8 cellular contexts compared by ENCODE assay signal in the genomic region with DNA sequence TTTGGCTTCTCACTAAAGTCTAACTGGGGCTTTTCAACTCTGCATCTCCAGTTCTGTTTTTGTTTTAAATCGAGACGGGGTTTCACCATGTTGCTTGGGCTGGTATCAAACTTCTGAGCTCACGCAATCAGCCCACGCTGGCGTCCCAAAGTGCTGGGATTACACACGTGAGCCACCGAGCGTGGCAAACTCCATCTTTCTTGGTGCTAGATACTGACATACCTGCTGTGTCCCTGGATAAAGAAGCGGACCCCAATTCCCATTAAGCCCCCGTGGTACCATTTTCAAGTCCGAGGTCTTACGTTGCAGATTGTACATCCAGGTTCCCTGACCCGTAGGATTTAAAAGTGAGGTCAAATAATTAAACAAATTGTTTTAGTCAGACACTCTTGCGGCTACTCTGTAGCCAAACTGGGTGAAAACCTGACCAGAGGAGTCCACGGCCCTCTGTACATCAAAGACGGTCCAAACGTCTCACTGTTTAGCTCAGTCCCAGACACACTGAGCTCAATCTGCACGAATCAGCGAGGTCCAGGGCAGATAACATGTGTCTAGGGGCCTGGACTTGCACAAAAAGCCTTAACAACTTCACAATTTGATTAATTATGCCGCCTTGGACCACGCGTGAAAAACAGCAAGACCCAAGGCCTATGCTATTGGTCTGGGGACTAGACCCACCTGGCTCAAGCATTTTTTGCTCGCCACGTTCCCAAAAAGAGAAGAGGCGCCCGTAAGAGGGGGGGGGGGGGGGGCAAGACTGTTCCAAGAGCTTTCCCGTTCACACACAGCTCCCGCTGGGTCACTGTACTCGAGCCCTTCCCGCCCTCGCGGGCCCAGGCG. TPM values are rescaled to one million over a fixed set of nuclear protein-coding genes. Genes with fewer than 3 reads are reported as not detected.
DNase-seq lines count a peak whose midpoint lies in the region; ATAC-seq and TF ChIP-seq lines count a peak whose summit lies in the region.

No MANE protein-coding gene starts in this region.

- H3K36me3 Mint-ChIP-seq in CD4-positive, CD25-positive, alpha-beta regulatory T cell = peaks cover 20% of the 10 kb centered on the region
- H3K36me3 Mint-ChIP-seq in T-helper 1 cell treated with Interleukin-12 subunit alpha and Interleukin-12 subunit beta and Interleukin-4 antibody, amounts not matched to agents 30 μg/mL and 1 μg/mL, for 36 hours (ENCODE audit: low read depth) = peaks cover 38% of the 10 kb centered on the region
- H3K36me3 Mint-ChIP-seq in naive B cell = peaks cover 9% of the 10 kb centered on the region in 2 donors

- H3K4me3 ChIP-seq in CD4-positive, CD25-positive, alpha-beta regulatory T cell (ENCODE audit: low read depth, low read length) = peak overlapping the region; percentile 91
- peak overlapping the region; percentile 77 for H3K4me3 ChIP-seq in HEK293 (ENCODE audit: low read depth, low read length)
- H3K4me3 ChIP-seq in uterus = peak overlapping the region; percentile 94 to 96

- peaks cover 45% of the 10 kb centered on the region for H3K4me1 ChIP-seq in CD4-positive, CD25-positive, alpha-beta regulatory T cell (ENCODE audit: control insufficient read depth, insufficient read depth, low read length, poor library complexity, severe bottlenecking)
- H3K4me1 ChIP-seq in HEK293 (ENCODE audit: control insufficient read depth, insufficient read depth, low read length) (no peaks in the 10 kb centered on the region; the same call in 1 of the 2 replicates), uterus (no peaks in the 10 kb centered on the region)

- H3K9me3 Mint-ChIP-seq in CD4-positive, CD25-positive, alpha-beta regulatory T cell = no peaks in the 10 kb centered on the region
- no peaks in the 10 kb centered on the region for H3K9me3 Mint-ChIP-seq in T-helper 1 cell treated with Interleukin-12 subunit alpha and Interleukin-12 subunit beta and Interleukin-4 antibody, amounts not matched to agents 30 μg/mL and 1 μg/mL, for 36 hours
- H3K9me3 Mint-ChIP-seq in naive B cell = no peaks in the 10 kb centered on the region

- intact Hi-C loops in uterus (cut with DNase I; ENCODE audit: low total_unique reads) = no loop called here

- no peaks in the 10 kb centered on the region for H3K9me3 ChIP-seq in CD4-positive, CD25-positive, alpha-beta regulatory T cell (ENCODE audit: control insufficient read depth in 2 of 2, low read length in 2 of 2)
- H3K9me3 ChIP-seq in HEK293 (ENCODE audit: control insufficient read depth, insufficient read depth, low read depth, low read length) = no peaks in the 10 kb centered on the region
- no peaks in the 10 kb centered on the region for H3K9me3 ChIP-seq in uterus

- POLR2A ChIA-PET in HEK293 (lab: Yijun Ruan, JAX) = interaction anchor here (0.6 to 6.1 kb wide), 41 partner anchors 10 to 1614 kb away, joined by 3 to 95 read pairs (median 7); a partner anchor contains a TSS

- no peak for TF ChIP-seq POLR2A in erythroblast (IDR thresholded peaks at IDR 0.05; ENCODE audit: low read length)
- TF ChIP-seq POLR2A in uterus (IDR thresholded peaks at IDR 0.05) = no peak

- peak in 1 of 3 donors; percentile 35 for DNase-seq in CD4-positive, CD25-positive, alpha-beta regulatory T cell
- peak; percentile 75 for DNase-seq in erythroblast (lab: John Stamatoyannopoulos, UW)
- no peak for DNase-seq in naive B cell
- peak in 1 of 2 donors; percentile 28 for DNase-seq in uterus
- DNase-seq in ureter (ENCODE audit: low spot score) = no peak

- peak overlapping the region; percentile 95 to 98 (median 98) for H3K4me3 Mint-ChIP-seq in CD4-positive, CD25-positive, alpha-beta regulatory T cell
- H3K4me3 Mint-ChIP-seq in T-helper 1 cell treated with Interleukin-12 subunit alpha and Interleukin-12 subunit beta and Interleukin-4 antibody, amounts not matched to agents 30 μg/mL and 1 μg/mL, for 36 hours = peak overlapping the region; percentile 98
- H3K4me3 Mint-ChIP-seq in naive B cell = peak overlapping the region; percentile 91 to 97 (median 95)

- CTCF ChIA-PET in HEK293 (lab: Yijun Ruan, JAX) = interaction anchor here (0.7 to 1.0 kb wide), 6 partner anchors 111 to 452 kb away, joined by 3 to 4 read pairs (median 3); no protein-coding TSS in a partner anchor

- peak overlapping the region; percentile 79 to 97 (median 91) for H3K27ac Mint-ChIP-seq in CD4-positive, CD25-positive, alpha-beta regulatory T cell
- peak overlapping the region; percentile 95 for H3K27ac Mint-ChIP-seq in T-helper 1 cell treated with Interleukin-12 subunit alpha and Interleukin-12 subunit beta and Interleukin-4 antibody, amounts not matched to agents 30 μg/mL and 1 μg/mL, for 36 hours
- peak overlapping the region; percentile 93 to 98 (median 96) for H3K27ac Mint-ChIP-seq in naive B cell

- H3K36me3 ChIP-seq in CD4-positive, CD25-positive, alpha-beta regulatory T cell (ENCODE audit: control insufficient read depth, insufficient read depth, low read length) = peaks cover 20% of the 10 kb centered on the region
- H3K36me3 ChIP-seq in HEK293 (ENCODE audit: control insufficient read depth in 2 of 2, insufficient read depth in 1 of 2, low read length in 2 of 2) (peaks cover 4 to 57% of the 10 kb centered on the region in 2 experiments; a peak in 2 of 3 replicates), uterus (no peaks in the 10 kb centered on the region)

- no peaks in the 10 kb centered on the region for H3K27me3 Mint-ChIP-seq in CD4-positive, CD25-positive, alpha-beta regulatory T cell
- H3K27me3 Mint-ChIP-seq in T-helper 1 cell treated with Interleukin-12 subunit alpha and Interleukin-12 subunit beta and Interleukin-4 antibody, amounts not matched to agents 30 μg/mL and 1 μg/mL, for 36 hours (ENCODE audit: low read depth) = no peaks in the 10 kb centered on the region
- H3K27me3 Mint-ChIP-seq in naive B cell = no peaks in the 10 kb centered on the region

- H3K4me1 Mint-ChIP-seq in CD4-positive, CD25-positive, alpha-beta regulatory T cell = peaks cover 44 to 78% (median 58%) of the 10 kb centered on the region in 4 donors
- peaks cover 51% of the 10 kb centered on the region for H3K4me1 Mint-ChIP-seq in T-helper 1 cell treated with Interleukin-12 subunit alpha and Interleukin-12 subunit beta and Interleukin-4 antibody, amounts not matched to agents 30 μg/mL and 1 μg/mL, for 36 hours (ENCODE audit: low read depth)
- peaks cover 31 to 51% (median 49%) of the 10 kb centered on the region in 3 donors for H3K4me1 Mint-ChIP-seq in naive B cell

- TF ChIP-seq CTCF in HEK293 (tag by site-specific recombination; IDR thresholded peaks at IDR 0.05) (no peak), uterus (IDR thresholded peaks at IDR 0.05) (no peak)

- ATAC-seq in CD4-positive, CD25-positive, alpha-beta regulatory T cell (ENCODE audit: low read depth in 2 of 2) = no peak
- ATAC-seq in naive B cell (ENCODE audit: low read depth in 2 of 2) = peak in 1 of 2 donors; percentile 13
- no peak for ATAC-seq in GM18502 (IDR thresholded peaks at IDR 0.05; ENCODE audit: poor library complexity, unreplicated experiment)

- H3K27me3 ChIP-seq in CD4-positive, CD25-positive, alpha-beta regulatory T cell (ENCODE audit: control insufficient read depth, insufficient read depth, low read length) = no peaks in the 10 kb centered on the region
- no peaks in the 10 kb centered on the region for H3K27me3 ChIP-seq in uterus

- peak overlapping the region; percentile 99 for H3K27ac ChIP-seq in CD4-positive, CD25-positive, alpha-beta regulatory T cell (ENCODE audit: insufficient read depth, low read length, poor library complexity, severe bottlenecking)
- peak overlapping the region; percentile 94 for H3K27ac ChIP-seq in HEK293 (ENCODE audit: extremely low read depth, low read depth, low read length)
- H3K27ac ChIP-seq in uterus = peak overlapping the region; percentile 99 to 100

TF ChIP-seq in HEK293, 187 proteins besides CTCF, POLR2A, EP300 and RAD21:
- TF ChIP-seq ZNF48 (tag by site-specific recombination; IDR thresholded peaks at IDR 0.05) (no peak), ZNF701 (tag by site-specific recombination; IDR thresholded peaks at IDR 0.05) (no peak), ZNF791 (tag by site-specific recombination; IDR thresholded peaks at IDR 0.05) (no peak), ZNF114 (tag by site-specific recombination; IDR thresholded peaks at IDR 0.05) (no peak), ZBTB21 (tag by site-specific recombination; IDR thresholded peaks at IDR 0.05) (no peak)

RNA-seq across cellular contexts. Expression of a gene that starts 0.7 kb away (rescaled TPM):
- total RNA-seq in CD4-positive, CD25-positive, alpha-beta regulatory T cell = 214 TPM
- polyA plus RNA-seq in CD4-positive, CD25-positive, alpha-beta regulatory T cell = 100 to 1,000 TPM in 2 of 4 donors, 10 to 100 TPM in 2; 82.4 to 106 (median 99.1) TPM
- 100 to 1,000 TPM in 1 of 6 donors, 10 to 100 TPM in 5; 69.9 to 104 (median 86.7) TPM for polyA plus RNA-seq in naive B cell (ENCODE audit: low read depth in 6 of 6)
- 100 to 1,000 TPM in 2 of 4 donors, 10 to 100 TPM in 2; 47.1 to 148 (median 82.1) TPM for total RNA-seq in uterus
- total RNA-seq in ureter = 101 TPM

RNA-seq across cellular contexts. Expression of a gene that starts 22.9 kb away (rescaled TPM):
- total RNA-seq in CD4-positive, CD25-positive, alpha-beta regulatory T cell = 27.5 TPM
- polyA plus RNA-seq in CD4-positive, CD25-positive, alpha-beta regulatory T cell = 10 to 100 TPM; 28.1 to 42.3 (median 29.7) TPM
- 10 to 100 TPM; 25.5 to 34.0 (median 29.4) TPM for polyA plus RNA-seq in naive B cell (ENCODE audit: low read depth in 6 of 6)
- total RNA-seq in uterus (10 to 100 TPM in 3 of 4 donors, 1 to 10 TPM in 1; 4.4 to 30.2 (median 22.4) TPM), ureter (40.1 TPM)

RNA-seq across cellular contexts. Expression of a gene that starts 52.1 kb away (rescaled TPM):
- total RNA-seq in CD4-positive, CD25-positive, alpha-beta regulatory T cell = 22.7 TPM
- polyA plus RNA-seq in CD4-positive, CD25-positive, alpha-beta regulatory T cell = 10 to 100 TPM; 23.7 to 27.9 (median 24.9) TPM
- polyA plus RNA-seq in naive B cell (ENCODE audit: low read depth in 6 of 6) = 10 to 100 TPM; 19.6 to 44.5 (median 25.8) TPM
- total RNA-seq in uterus = 10 to 100 TPM; 12.0 to 45.9 (median 22.6) TPM
- total RNA-seq in ureter = 22.8 TPM

Comparison
In these comparisons a context has a peak if more than half of its experiments do, and no peak if none do; other contexts are left out.
1. DNase-seq: peak in erythroblast (2 of 2); none in naive B cell (single experiment) and ureter (single experiment).
2. Peak in every context shown above with its lines, with median percentiles within 50 percentile points of each other: H3K27ac ChIP-seq, H3K4me3 ChIP-seq, H3K27ac Mint-ChIP-seq and H3K4me3 Mint-ChIP-seq.